In the genomic region with DNA sequence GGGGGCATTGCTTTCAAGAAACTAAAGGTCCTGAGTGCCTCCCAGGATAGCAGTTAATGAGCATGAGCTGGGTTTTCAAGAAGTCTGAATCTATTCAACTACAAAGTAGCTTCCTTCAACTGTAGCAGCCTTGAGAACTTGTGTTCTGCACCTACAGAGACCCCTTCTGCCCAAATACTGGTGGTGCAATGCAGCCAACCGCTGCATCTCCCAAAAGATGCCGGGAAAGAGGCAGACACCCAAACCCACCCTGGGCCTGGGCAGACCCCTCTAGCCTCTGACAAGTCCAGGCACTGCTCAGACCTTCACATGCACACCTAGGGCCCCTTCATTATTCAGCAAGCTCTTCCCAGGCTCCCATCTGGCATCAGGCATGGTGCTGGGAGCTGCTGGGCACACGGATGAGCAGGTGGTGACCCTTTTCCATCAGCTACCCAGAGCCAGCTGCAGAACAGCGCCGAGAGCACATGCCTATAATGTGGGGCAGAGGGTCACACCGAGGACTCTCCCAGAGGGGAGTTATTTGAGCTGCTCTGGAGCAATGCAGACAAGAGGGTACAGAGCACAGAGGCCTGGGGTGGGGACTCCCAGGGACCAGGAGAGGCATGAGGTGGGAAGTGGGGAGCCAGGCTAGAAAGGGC, we compare ENCODE assay signal across 8 cellular contexts. TPM values are rescaled to one million over a fixed set of nuclear protein-coding genes. Genes with fewer than 3 reads are reported as not detected.
A peak's percentile ranks its signal among the peaks of the same experiment; 100 is the strongest.
DNase-seq lines count a peak whose midpoint lies in the region; ATAC-seq and TF ChIP-seq lines count a peak whose summit lies in the region.

No MANE protein-coding gene starts in this region.

- no peaks in the 10 kb centered on the region for H3K36me3 ChIP-seq in CD8-positive, alpha-beta memory T cell (ENCODE audit: insufficient read depth, low read length)

- H3K9me3 Mint-ChIP-seq in CD8-positive, alpha-beta memory T cell, result no peaks in the 10 kb centered on the region
- H3K9me3 Mint-ChIP-seq in activated T-cell treated with anti-CD3 and anti-CD28 coated beads, Interleukin-2, amount 50 U/mL, for 24 hours, result no peaks in the 10 kb centered on the region

- ATAC-seq in GM21529 (IDR thresholded peaks at IDR 0.05; ENCODE audit: unreplicated experiment), result peak; percentile 52
- ATAC-seq in HG02973 (IDR thresholded peaks at IDR 0.05; ENCODE audit: unreplicated experiment), result no peak

- CTCF ChIA-PET in CD8-positive, alpha-beta memory T cell (lab: Charles Lee), result interaction anchor here (0.6 to 7.0 kb wide), 73 partner anchors 9 to 600 kb away, joined by 3 to 160 read pairs (median 4); no protein-coding TSS in a partner anchor

- peaks cover 49% of the 10 kb centered on the region for H3K4me1 ChIP-seq in CD8-positive, alpha-beta memory T cell (ENCODE audit: insufficient read depth, low read length)

- intact Hi-C loops in lower leg skin (cut with DNase I; ENCODE audit: low total_unique reads), result loop anchor here (5.0 kb wide), 1 partner anchor 455 kb away; no protein-coding TSS in a partner anchor

- H3K27me3 ChIP-seq in CD8-positive, alpha-beta memory T cell (ENCODE audit: insufficient read depth, low read length, poor library complexity, severe bottlenecking), result no peaks in the 10 kb centered on the region

- no peak overlapping the region for H3K27ac ChIP-seq in CD8-positive, alpha-beta memory T cell (ENCODE audit: low read depth, low read length)

- H3K4me3 ChIP-seq in CD8-positive, alpha-beta memory T cell (ENCODE audit: low read length), result no peak overlapping the region
- H3K4me3 ChIP-seq in lower leg skin (ENCODE audit: low read depth, poor library complexity, severe bottlenecking), result no peak overlapping the region

- POLR2A ChIA-PET in CD8-positive, alpha-beta memory T cell (lab: Charles Lee), result interaction anchor here (0.7 to 1.4 kb wide), 5 partner anchors 121 to 461 kb away, joined by 3 to 4 read pairs (median 3); no protein-coding TSS in a partner anchor

- no peak for TF ChIP-seq CTCF in lower leg skin (IDR thresholded peaks at IDR 0.05)

- H3K27ac Mint-ChIP-seq in CD8-positive, alpha-beta memory T cell, result peak overlapping the region in 4 of 8 donors; percentile 30 to 65 (median 44)
- peak overlapping the region; percentile 66 for H3K27ac Mint-ChIP-seq in activated T-cell treated with anti-CD3 and anti-CD28 coated beads, Interleukin-2, amount 50 U/mL, for 24 hours

- no peak for TF ChIP-seq POLR2A in lower leg skin (IDR thresholded peaks at IDR 0.05)

- 52 to 59% methylated on average over 6 of the region's 6 CpGs for WGBS in lower leg skin, 2 donors

- no peak overlapping the region for H3K4me3 Mint-ChIP-seq in CD8-positive, alpha-beta memory T cell
- H3K4me3 Mint-ChIP-seq in activated T-cell treated with anti-CD3 and anti-CD28 coated beads, Interleukin-2, amount 50 U/mL, for 24 hours, result no peak overlapping the region

- no peaks in the 10 kb centered on the region for H3K27me3 Mint-ChIP-seq in CD8-positive, alpha-beta memory T cell
- H3K27me3 Mint-ChIP-seq in activated T-cell treated with anti-CD3 and anti-CD28 coated beads, Interleukin-2, amount 50 U/mL, for 24 hours, result no peaks in the 10 kb centered on the region

- no peaks in the 10 kb centered on the region for H3K36me3 Mint-ChIP-seq in CD8-positive, alpha-beta memory T cell
- H3K36me3 Mint-ChIP-seq in activated T-cell treated with anti-CD3 and anti-CD28 coated beads, Interleukin-2, amount 50 U/mL, for 24 hours (ENCODE audit: low read depth), result no peaks in the 10 kb centered on the region

- H3K4me1 Mint-ChIP-seq in CD8-positive, alpha-beta memory T cell, result peaks cover 50 to 51% (median 50%) of the 10 kb centered on the region in 3 donors
- H3K4me1 Mint-ChIP-seq in activated T-cell treated with anti-CD3 and anti-CD28 coated beads, Interleukin-2, amount 50 U/mL, for 24 hours (ENCODE audit: low read depth), result peaks cover 54% of the 10 kb centered on the region

- DNase-seq in CD8-positive, alpha-beta memory T cell, result peak in 3 of 5 donors; percentile 37 to 64 (median 58)
- DNase-seq in NCI-H526 (lab: John Stamatoyannopoulos, UW) (peak; percentile 65 to 89), foreskin melanocyte (peak; percentile 33), retina (peak; percentile 27), lower leg skin (ENCODE audit: low spot score in 2 of 2) (no peak)
- peak; percentile 65 for DNase-seq in activated T-cell treated with anti-CD3 and anti-CD28 coated beads, Interleukin-2, amount 50 U/mL, for 24 hours

- H3K9me3 ChIP-seq in CD8-positive, alpha-beta memory T cell (ENCODE audit: low read length), result no peaks in the 10 kb centered on the region

RNA-seq across cellular contexts. Expression of gene ETS1, which starts 44.9 kb away (rescaled TPM):
- total RNA-seq in CD8-positive, alpha-beta memory T cell, result 100 to 1,000 TPM; 405 to 411 TPM
- 386 TPM for polyA plus RNA-seq in CD8-positive, alpha-beta memory T cell
- total RNA-seq in lower leg skin, result 10 to 100 TPM; 20.6 to 38.7 (median 21.8) TPM

Comparison
In these comparisons a context has a peak if more than half of its experiments do, and no peak if none do; other contexts are left out.
1. DNase-seq: peak in CD8-positive, alpha-beta memory T cell (3 of 5), NCI-H526 (2 of 2), activated T-cell treated with anti-CD3 and anti-CD28 coated beads, Interleukin-2, amount 50 U/mL, for 24 hours (single experiment), foreskin melanocyte (single experiment) and retina (single experiment); none in lower leg skin (0 of 2).
2. RNA of gene ETS1, which starts 44.9 kb away (total RNA-seq): 405 to 411 TPM in CD8-positive, alpha-beta memory T cell; 20.6 to 38.7 TPM in lower leg skin; every median in the first group is over 10 times any median in the second.